Comparison of ENCODE assay signal across 11 cellular contexts in the genomic region with DNA sequence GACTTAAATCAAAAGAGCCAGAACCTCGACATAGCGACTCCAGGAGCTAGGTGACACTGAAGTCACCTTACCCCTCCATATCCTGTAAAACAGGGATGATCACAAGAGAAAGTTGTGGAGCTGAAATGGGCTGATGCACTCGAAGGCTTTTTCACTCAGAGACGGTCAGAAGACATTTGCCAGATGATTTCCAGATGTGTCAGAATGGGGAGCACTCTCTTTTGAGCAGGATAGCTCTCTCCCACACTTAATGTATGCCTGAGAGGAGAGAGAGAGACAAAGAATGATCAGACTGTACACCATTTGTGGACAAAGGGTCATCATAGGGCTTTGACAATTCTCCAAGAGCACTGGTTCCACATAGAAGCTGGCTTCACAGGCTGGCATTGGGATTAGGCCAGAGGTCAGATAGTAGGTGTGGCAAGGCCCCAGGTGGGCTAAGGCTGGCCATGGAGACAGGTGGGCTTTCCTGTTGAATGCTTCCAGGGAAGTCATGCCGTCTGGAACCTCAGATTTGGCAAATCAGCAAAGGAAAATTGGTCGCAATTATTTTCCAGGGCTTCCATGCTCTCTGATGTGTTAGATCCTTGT. TPM values are rescaled to one million over a fixed set of nuclear protein-coding genes. Genes with fewer than 3 reads are reported as not detected.
DNase-seq lines count a peak whose midpoint lies in the region; ATAC-seq lines count a peak whose summit lies in the region.
"Had no signal": no experiment of that assay in that cellular context is flagged by ENCODE, and none has a peak within 500 bp of the region (broad histone marks: within the 10 kb centered on the region; RNA-seq: fewer than 3 reads in every experiment).

No MANE protein-coding gene starts in this region.

- CTCF ChIA-PET in activated naive CD4-positive, alpha-beta T cell treated with anti-CD3 and anti-CD28 coated beads for 36 hours (lab: Charles Lee), result interaction anchor here (0.6 to 7.6 kb wide), 37 partner anchors 16 to 471 kb away, joined by 3 to 190 read pairs (median 8); partner anchors contain the start of gene ETS1

- H3K36me3 ChIP-seq in thymus (ENCODE audit: control insufficient read depth, insufficient read depth), result no peaks in the 10 kb centered on the region
- H3K36me3 ChIP-seq: MG63, neutrophil had no signal

- H3K27me3 Mint-ChIP-seq in activated naive CD4-positive, alpha-beta T cell treated with anti-CD3 and anti-CD28 coated beads for 36 hours (ENCODE audit: low read depth), result no peaks in the 10 kb centered on the region
- no peaks in the 10 kb centered on the region for H3K27me3 Mint-ChIP-seq in T-helper 1 cell treated with Interleukin-12 subunit alpha and Interleukin-12 subunit beta and Interleukin-4 antibody, amounts not matched to agents 30 μg/mL and 1 μg/mL, for 36 hours (ENCODE audit: low read depth)
- H3K27me3 Mint-ChIP-seq in immature natural killer cell (ENCODE audit: low read depth in 3 of 3), result peaks cover 3 to 23% (median 12%) of the 10 kb centered on the region in 3 donors

- ATAC-seq in HG03175 (IDR thresholded peaks at IDR 0.05; ENCODE audit: unreplicated experiment), result no peak
- ATAC-seq in GM18519 (IDR thresholded peaks at IDR 0.05; ENCODE audit: low FRiP score, unreplicated experiment), result no peak

- no peak overlapping the region for H3K4me3 ChIP-seq in thymus (ENCODE audit: low read length)
- H3K4me3 ChIP-seq: MG63 had no signal

- intact Hi-C loops in activated naive CD4-positive, alpha-beta T cell treated with anti-CD3 and anti-CD28 coated beads for 36 hours (cut with micrococcal nuclease), result loop anchor here (1.0 to 5.0 kb wide), 16 partner anchors 25 to 598 kb away; no protein-coding TSS in a partner anchor

- no peaks in the 10 kb centered on the region for H3K36me3 Mint-ChIP-seq in activated naive CD4-positive, alpha-beta T cell treated with anti-CD3 and anti-CD28 coated beads for 36 hours (ENCODE audit: low read depth)
- no peaks in the 10 kb centered on the region for H3K36me3 Mint-ChIP-seq in T-helper 1 cell treated with Interleukin-12 subunit alpha and Interleukin-12 subunit beta and Interleukin-4 antibody, amounts not matched to agents 30 μg/mL and 1 μg/mL, for 36 hours (ENCODE audit: low read depth)
- H3K36me3 Mint-ChIP-seq in immature natural killer cell, result peaks cover 0 to 3% (median 0%) of the 10 kb centered on the region in 3 donors

- no peaks in the 10 kb centered on the region for H3K27me3 ChIP-seq in thymus (ENCODE audit: control insufficient read depth, insufficient read depth)
- H3K27me3 ChIP-seq: MG63, neutrophil had no signal

- peak overlapping the region; percentile 84 for H3K27ac Mint-ChIP-seq in activated naive CD4-positive, alpha-beta T cell treated with anti-CD3 and anti-CD28 coated beads for 36 hours
- peak overlapping the region; percentile 94 for H3K27ac Mint-ChIP-seq in T-helper 1 cell treated with Interleukin-12 subunit alpha and Interleukin-12 subunit beta and Interleukin-4 antibody, amounts not matched to agents 30 μg/mL and 1 μg/mL, for 36 hours
- H3K27ac Mint-ChIP-seq in immature natural killer cell, result peak overlapping the region; percentile 93 to 99 (median 95)

- no peaks in the 10 kb centered on the region for H3K9me3 ChIP-seq in thymus (ENCODE audit: control insufficient read depth)
- H3K9me3 ChIP-seq: MG63, neutrophil had no signal

- H3K4me1 ChIP-seq in thymus (ENCODE audit: control insufficient read depth, insufficient read depth, low read length), result peaks cover 68% of the 10 kb centered on the region

- DNase-seq in activated naive CD4-positive, alpha-beta T cell treated with anti-CD3 and anti-CD28 coated beads for 36 hours, result no peak
- DNase-seq in activated naive CD4-positive, alpha-beta T cell (lab: John Stamatoyannopoulos, UW), result no peak
- DNase-seq in immature natural killer cell (no peak), DMS114 treated with DMSO at 0.1 percent for 48 hours (lab: John Stamatoyannopoulos, UW; ENCODE audit: unreplicated experiment) (no peak)
- DNase-seq: NCI-H524 treated with DMSO at 0.1 percent for 48 hours had no signal

- peaks cover 68% of the 10 kb centered on the region for H3K4me1 Mint-ChIP-seq in activated naive CD4-positive, alpha-beta T cell treated with anti-CD3 and anti-CD28 coated beads for 36 hours (ENCODE audit: low read depth)
- peaks cover 72% of the 10 kb centered on the region for H3K4me1 Mint-ChIP-seq in T-helper 1 cell treated with Interleukin-12 subunit alpha and Interleukin-12 subunit beta and Interleukin-4 antibody, amounts not matched to agents 30 μg/mL and 1 μg/mL, for 36 hours (ENCODE audit: low read depth)
- H3K4me1 Mint-ChIP-seq in immature natural killer cell, result peaks cover 70 to 77% of the 10 kb centered on the region in 2 donors

- WGBS in thymus, result 85% methylated on average over 6 of the region's 6 CpGs

- H3K27ac ChIP-seq in thymus (ENCODE audit: low read depth), result peak overlapping the region; percentile 89
- H3K27ac ChIP-seq: neutrophil had no signal

- peak overlapping the region; percentile 55 for H3K4me3 Mint-ChIP-seq in activated naive CD4-positive, alpha-beta T cell treated with anti-CD3 and anti-CD28 coated beads for 36 hours
- H3K4me3 Mint-ChIP-seq in T-helper 1 cell treated with Interleukin-12 subunit alpha and Interleukin-12 subunit beta and Interleukin-4 antibody, amounts not matched to agents 30 μg/mL and 1 μg/mL, for 36 hours, result peak overlapping the region; percentile 81
- peak overlapping the region; percentile 49 to 78 (median 73) for H3K4me3 Mint-ChIP-seq in immature natural killer cell

- no peaks in the 10 kb centered on the region for H3K9me3 Mint-ChIP-seq in activated naive CD4-positive, alpha-beta T cell treated with anti-CD3 and anti-CD28 coated beads for 36 hours
- no peaks in the 10 kb centered on the region for H3K9me3 Mint-ChIP-seq in T-helper 1 cell treated with Interleukin-12 subunit alpha and Interleukin-12 subunit beta and Interleukin-4 antibody, amounts not matched to agents 30 μg/mL and 1 μg/mL, for 36 hours
- no peaks in the 10 kb centered on the region for H3K9me3 Mint-ChIP-seq in immature natural killer cell

RNA-seq across cellular contexts. Expression of gene ETS1, which starts 42.3 kb away (rescaled TPM):
- 100 to 1,000 TPM; 336 to 338 TPM for total RNA-seq in activated naive CD4-positive, alpha-beta T cell treated with anti-CD3 and anti-CD28 coated beads for 36 hours
- 100 to 1,000 TPM; 264 to 329 (median 284) TPM for polyA plus RNA-seq in immature natural killer cell
- polyA plus RNA-seq in thymus, result 223 TPM
